ENCODE assay signal across 18 cellular contexts in genomic region chr21:36419241-36419640, GRCh38.
"Had no signal": no experiment of that assay in that cellular context is flagged by ENCODE, and none has a peak within 500 bp of the region (broad histone marks: within the 10 kb centered on the region; RNA-seq: fewer than 3 reads in every experiment).

No MANE protein-coding gene starts in this region.

- H3K4me3 Mint-ChIP-seq: mesothelial cell of epicardium; naive B cell; natural killer cell; nephron progenitor cell; neural progenitor cell; stimulated activated naive CD8-positive, alpha-beta T cell treated with anti-CD3 and anti-CD28 coated beads, Interleukin-15, Interleukin-2, amounts not matched to agents 100 ng/mL and 50 ng/mL, for 24 hours had no signal

- H3K27me3 Mint-ChIP-seq: naive B cell; progenitor cell of endocrine pancreas; stimulated activated naive CD8-positive, alpha-beta T cell treated with anti-CD3 and anti-CD28 coated beads, Interleukin-15, Interleukin-2, amounts not matched to agents 100 ng/mL and 50 ng/mL, for 24 hours had no signal

- H3K9me3 ChIP-seq: heart right ventricle, left ventricle myocardium inferior, neutrophil, suprapubic skin, thoracic aorta, tibial artery, upper lobe of right lung had no signal

- H3K27ac Mint-ChIP-seq: mesothelial cell of epicardium; naive B cell; nephron progenitor cell; neural progenitor cell; progenitor cell of endocrine pancreas; stimulated activated naive CD8-positive, alpha-beta T cell treated with anti-CD3 and anti-CD28 coated beads, Interleukin-15, Interleukin-2, amounts not matched to agents 100 ng/mL and 50 ng/mL, for 24 hours had no signal

- H3K36me3 ChIP-seq: thoracic aorta, upper lobe of right lung had no signal

- H3K27ac ChIP-seq: heart right ventricle, hepatocyte, left ventricle myocardium inferior, neural progenitor cell, neutrophil, parathyroid adenoma, suprapubic skin, thoracic aorta, tibial artery, upper lobe of right lung had no signal

- H3K27me3 ChIP-seq: heart right ventricle, hepatocyte, neural progenitor cell, neutrophil, suprapubic skin, tibial artery, upper lobe of right lung had no signal

- H3K4me3 ChIP-seq: heart right ventricle, hepatocyte, left ventricle myocardium inferior, lung, neural progenitor cell, smooth muscle cell, suprapubic skin, thoracic aorta, tibial artery, upper lobe of right lung had no signal

- H3K4me1 Mint-ChIP-seq: mesothelial cell of epicardium, naive B cell had no signal

- H3K4me1 ChIP-seq: parathyroid adenoma, upper lobe of right lung had no signal

- H3K9me3 Mint-ChIP-seq: mesothelial cell of epicardium; naive B cell; natural killer cell; nephron progenitor cell; neural progenitor cell; stimulated activated naive CD8-positive, alpha-beta T cell treated with anti-CD3 and anti-CD28 coated beads, Interleukin-15, Interleukin-2, amounts not matched to agents 100 ng/mL and 50 ng/mL, for 24 hours had no signal
